Comparison of ENCODE assay signal across 8 cellular contexts in the genomic region with DNA sequence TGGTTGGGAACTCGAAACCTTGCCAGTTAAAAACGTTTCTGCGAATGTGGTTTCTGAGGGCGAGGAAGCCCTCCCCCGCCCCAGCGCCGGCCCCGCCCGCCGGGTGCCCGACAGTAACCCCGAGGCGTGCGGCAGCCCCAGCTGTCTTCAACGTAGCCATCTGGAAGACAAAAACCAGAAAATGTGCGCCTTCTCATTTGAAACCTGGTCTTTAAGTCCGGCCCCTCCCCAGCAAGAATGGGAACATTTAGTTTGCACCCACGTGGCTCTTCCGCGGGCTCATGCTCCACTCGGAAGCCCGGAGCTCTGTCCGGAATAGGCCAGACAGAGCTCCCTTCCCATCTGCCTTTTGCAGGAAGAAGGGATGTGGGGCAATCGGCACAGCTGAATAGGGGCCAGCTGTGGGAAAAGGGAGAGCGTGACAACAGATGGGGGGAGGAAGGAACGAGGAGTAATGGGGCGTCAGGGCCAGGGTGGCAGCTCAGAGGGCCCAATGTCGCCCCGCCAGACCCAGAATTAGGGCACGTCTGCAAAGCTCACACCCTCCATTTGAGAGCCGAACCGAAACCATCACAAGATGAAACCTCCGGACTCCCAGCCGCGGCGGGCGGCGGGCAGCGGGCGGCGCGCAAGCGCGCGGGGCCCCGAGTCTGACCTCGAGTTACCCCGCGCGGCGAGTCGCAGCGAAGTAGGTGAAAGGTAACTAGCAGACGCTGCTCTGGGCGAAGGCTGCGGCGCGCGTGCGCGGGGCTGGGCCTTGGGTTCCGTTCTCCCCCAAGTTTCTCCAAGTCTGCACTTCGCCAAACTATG.
DNase-seq lines count a peak whose midpoint lies in the region; ATAC-seq and TF ChIP-seq lines count a peak whose summit lies in the region.

No MANE protein-coding gene starts in this region.

- no peak overlapping the region for H4K5ac ChIP-seq in H9 (ENCODE audit: insufficient read length, low read depth, low read length)

- no peak overlapping the region for H4K91ac ChIP-seq in H9 (ENCODE audit: insufficient read length, low read depth, low read length)

- H3K4me3 Mint-ChIP-seq in H9 = peak overlapping the region; percentile 81
- H3K4me3 Mint-ChIP-seq in glutamatergic neuron (ENCODE audit: unreplicated experiment) = peak overlapping the region; percentile 90

- H3K4me1 Mint-ChIP-seq in H9 (peaks cover 49 to 56% of the 10 kb centered on the region in 2 experiments), glutamatergic neuron (ENCODE audit: low read depth, unreplicated experiment) (peaks cover 41% of the 10 kb centered on the region)

- H2BK15ac ChIP-seq in H9 (ENCODE audit: low read depth, low read length) = no peak overlapping the region

- H3T11ph ChIP-seq in H9 (ENCODE audit: low read length) = no peak overlapping the region

- no peak overlapping the region for H2BK5ac ChIP-seq in H9 (ENCODE audit: insufficient read length, low read length)

- peak overlapping the region; percentile 86 for H3K14ac ChIP-seq in H9 (ENCODE audit: insufficient read depth, low read length)

- H3K79me2 ChIP-seq in H9 (ENCODE audit: insufficient read depth, low read length) (no peaks in the 10 kb centered on the region), osteoblast (ENCODE audit: insufficient read depth, low read length) (no peaks in the 10 kb centered on the region)

- H2BK120ac ChIP-seq in H9 (ENCODE audit: low read depth, low read length, poor library complexity, severe bottlenecking) = no peak overlapping the region

- H3K27ac ChIP-seq in H9 (ENCODE audit: insufficient read length, low read depth, low read length) (no peak overlapping the region), osteoblast (ENCODE audit: low read depth, low read length) (peak overlapping the region; percentile 92), testis (peak overlapping the region; percentile 81 to 83)

- peak; percentile 88 for ATAC-seq in SK-N-SH treated with all-trans-retinoic acid at 6 μM for 48 hours
- peak; percentile 84 to 85 for ATAC-seq in activated naive CD4-positive, alpha-beta T cell treated with anti-CD3 and anti-CD28 coated beads, Interleukin-2, amount 50 U/mL, for 72 hours

- H3K4ac ChIP-seq in H9 (ENCODE audit: low read depth, low read length) = no peak overlapping the region

- peak overlapping the region; percentile 11 for H3K9ac ChIP-seq in H9 (ENCODE audit: extremely low read depth, insufficient read length, low read length)

- H3K27ac Mint-ChIP-seq in H9 (peak overlapping the region; percentile 87 to 97 (median 97); a peak in 6 of 7 replicates), glutamatergic neuron (ENCODE audit: unreplicated experiment) (peak overlapping the region; percentile 99)
- H3K27ac Mint-ChIP-seq in activated naive CD4-positive, alpha-beta T cell treated with anti-CD3 and anti-CD28 coated beads, Interleukin-2, amount 50 U/mL, for 72 hours = peak overlapping the region; percentile 89 to 97

- H3K9me3 ChIP-seq in H9 (ENCODE audit: control insufficient read depth, low read depth, low read length) = no peaks in the 10 kb centered on the region
- H3K9me3 ChIP-seq in MG63 = no peaks in the 10 kb centered on the region
- no peaks in the 10 kb centered on the region for H3K9me3 ChIP-seq in osteoblast (ENCODE audit: low read depth, low read length)
- H3K9me3 ChIP-seq in testis = no peaks in the 10 kb centered on the region

- intact Hi-C loops in testis (cut with DNase I; ENCODE audit: low total_unique reads) = loop anchor here (10.0 kb wide), 1 partner anchor 73 kb away; no protein-coding TSS in a partner anchor

- H3K4me3 ChIP-seq in MG63 (peak overlapping the region; percentile 60), osteoblast (ENCODE audit: insufficient read depth, low read length) (peak overlapping the region; percentile 90), testis (peak overlapping the region; percentile 57 to 71)

- H3K23ac ChIP-seq in H9 (ENCODE audit: insufficient read length, low read depth, low read length) = no peak overlapping the region

- H3K18ac ChIP-seq in H9 (ENCODE audit: insufficient read length, low read depth, low read length) = peak overlapping the region; percentile 83

- no peak overlapping the region for H2AFZ ChIP-seq in H9 (ENCODE audit: low read length)
- H2AFZ ChIP-seq in osteoblast (ENCODE audit: low read length) = peak overlapping the region; percentile 98

- peaks cover 13% of the 10 kb centered on the region for H3K23me2 ChIP-seq in H9 (ENCODE audit: insufficient read length, low read depth, low read length, poor library complexity, severe bottlenecking)

- DNase-seq in ELF-1 (ENCODE audit: low read depth, low spot score) (peak; percentile 79), H9 (peak; percentile 81), MG63 (peak; percentile 88), glutamatergic neuron (peak; percentile 85), osteoblast (ENCODE audit: insufficient read length, low spot score, missing footprints) (peak; percentile 93), testis (peak; percentile 95)
- peak; percentile 80 to 88 for DNase-seq in activated naive CD4-positive, alpha-beta T cell treated with anti-CD3 and anti-CD28 coated beads, Interleukin-2, amount 50 U/mL, for 72 hours (ENCODE audit: low spot score in 2 of 2)

- H3K27me3 Mint-ChIP-seq in H9 (ENCODE audit: low read depth) (peaks cover 46% of the 10 kb centered on the region), glutamatergic neuron (ENCODE audit: unreplicated experiment) (peaks cover 27% of the 10 kb centered on the region)

- no peak for TF ChIP-seq POLR2A in testis (IDR thresholded peaks at IDR 0.05)

- no peaks in the 10 kb centered on the region for H3K79me1 ChIP-seq in H9 (ENCODE audit: insufficient read depth, low read depth, low read length, poor library complexity, severe bottlenecking)

- H3K4me2 ChIP-seq in H9 (ENCODE audit: insufficient read depth, insufficient read length, low read length) = peak overlapping the region; percentile 91
- H3K4me2 ChIP-seq in osteoblast (ENCODE audit: insufficient read depth, low read length) = peak overlapping the region; percentile 90

- no peak overlapping the region for H3K56ac ChIP-seq in H9 (ENCODE audit: insufficient read length, low read depth, low read length)

- whole genome bisulfite sequencing in H9 (ENCODE audit: extremely low coverage, insufficient read length, low lambda C conversion rate) = no CpG with 5 or more reads among the region's 63 CpGs
- WGBS in testis, 2 donors = 0 to 1% methylated on average over 23 to 63 of the region's 63 CpGs

- H3K9me3 Mint-ChIP-seq in H9 (peaks cover 4 to 7% of the 10 kb centered on the region in 2 experiments; a peak in 2 of 5 replicates), glutamatergic neuron (ENCODE audit: unreplicated experiment) (peaks cover 31% of the 10 kb centered on the region)
- H3K9me3 Mint-ChIP-seq in activated naive CD4-positive, alpha-beta T cell treated with anti-CD3 and anti-CD28 coated beads, Interleukin-2, amount 50 U/mL, for 72 hours = peaks cover 0 to 4% of the 10 kb centered on the region in 2 donors

- no peak overlapping the region for H4K8ac ChIP-seq in H9 (replicated peaks; ENCODE audit: insufficient read length, low read depth, low read length)

- no peaks in the 10 kb centered on the region for H3K36me3 ChIP-seq in MG63
- H3K36me3 ChIP-seq in osteoblast (ENCODE audit: insufficient read depth, low read length) = no peaks in the 10 kb centered on the region
- no peaks in the 10 kb centered on the region for H3K36me3 ChIP-seq in testis (ENCODE audit: low read depth, missing control alignments)

- TF ChIP-seq CTCF in H9 (conservative IDR thresholded peaks at IDR 0.05) = no peak
- TF ChIP-seq CTCF in glutamatergic neuron (IDR thresholded peaks at IDR 0.05; ENCODE audit: partially characterized antibody, unreplicated experiment) = no peak
- no peak for TF ChIP-seq CTCF in osteoblast (IDR thresholded peaks at IDR 0.05; ENCODE audit: extremely low read depth, low read depth, low read length)
- no peak for TF ChIP-seq CTCF in testis (IDR thresholded peaks at IDR 0.05)

- H4K20me1 ChIP-seq in H9 (ENCODE audit: control insufficient read depth, insufficient read depth, insufficient read length) = no peaks in the 10 kb centered on the region
- H4K20me1 ChIP-seq in osteoblast (ENCODE audit: insufficient read depth, low read length) = no peaks in the 10 kb centered on the region

- H3K27me3 ChIP-seq in H9 (ENCODE audit: insufficient read depth, low read length) = peaks cover 13% of the 10 kb centered on the region; the same call in 1 of the 2 replicates
- H3K27me3 ChIP-seq in MG63 = no peaks in the 10 kb centered on the region
- H3K27me3 ChIP-seq in osteoblast (ENCODE audit: insufficient read depth, low read length) = no peaks in the 10 kb centered on the region
- no peaks in the 10 kb centered on the region for H3K27me3 ChIP-seq in testis

- H2BK12ac ChIP-seq in H9 (ENCODE audit: insufficient read length, low read depth, low read length) = no peak overlapping the region

- no peak overlapping the region for H2AK5ac ChIP-seq in H9 (ENCODE audit: insufficient read length, low read length)

- H3K36me3 Mint-ChIP-seq in H9 (ENCODE audit: insufficient read depth in 1 of 3, low read depth in 3 of 3) = 0 out of 7 replicates have a peak, but pooled peaks cover 0 to 1% (median 0%) of the 10 kb centered on the region in 3 experiments
- peaks cover 0 to 8% of the 10 kb centered on the region in 2 donors for H3K36me3 Mint-ChIP-seq in activated naive CD4-positive, alpha-beta T cell treated with anti-CD3 and anti-CD28 coated beads, Interleukin-2, amount 50 U/mL, for 72 hours
- no peaks in the 10 kb centered on the region for H3K36me3 Mint-ChIP-seq in glutamatergic neuron (ENCODE audit: unreplicated experiment)

- H3K4me1 ChIP-seq in H9 (ENCODE audit: insufficient read depth, low read length) (peaks cover 8% of the 10 kb centered on the region; the same call in 1 of the 2 replicates), osteoblast (ENCODE audit: insufficient read depth, low read length) (peaks cover 31% of the 10 kb centered on the region), testis (peaks cover 32% of the 10 kb centered on the region)

- no peak overlapping the region for H2BK20ac ChIP-seq in H9 (ENCODE audit: low read depth, low read length, poor library complexity, severe bottlenecking)

TF ChIP-seq in SK-N-SH treated with all-trans-retinoic acid at 6 μM for 48 hours, 23 proteins besides CTCF, POLR2A, EP300 and RAD21 (continues in another document):
- TF ChIP-seq ARNTL (CRISPR knock-in tag; IDR thresholded peaks at IDR 0.05; ENCODE audit: borderline replicate concordance, low read depth) (no peak), ZC3H10 (CRISPR knock-in tag; IDR thresholded peaks at IDR 0.05) (no peak), BACH2 (CRISPR knock-in tag; IDR thresholded peaks at IDR 0.05; ENCODE audit: borderline replicate concordance) (no peak), ZNF565 (CRISPR knock-in tag; conservative IDR thresholded peaks at IDR 0.05; ENCODE audit: low read depth) (no peak), ISL1 (CRISPR knock-in tag; IDR thresholded peaks at IDR 0.05) (0 out of 2 replicates have a peak, but pooled peaks have one; percentile 20), PPARA (CRISPR knock-in tag; IDR thresholded peaks at IDR 0.05; ENCODE audit: borderline replicate concordance) (peak; percentile 96), SNAI2 (CRISPR knock-in tag; IDR thresholded peaks at IDR 0.05) (no peak)
